22 cellular contexts compared by ENCODE assay signal in genomic region chr10:87757685-87758084, GRCh38.
"Had no signal": no experiment of that assay in that cellular context is flagged by ENCODE, and none has a peak within 500 bp of the region (broad histone marks: within the 10 kb centered on the region; RNA-seq: fewer than 3 reads in every experiment).

No MANE protein-coding gene starts in this region.

- H3K4me1 Mint-ChIP-seq: neural crest cell had no signal

- H3K4me3 ChIP-seq: esophagus squamous epithelium, gastroesophageal sphincter, left lung, lung, sigmoid colon, skin epidermis, stomach, thoracic aorta, transverse colon had no signal

- H3K27me3 ChIP-seq: esophagus squamous epithelium, gastroesophageal sphincter, left lung, sigmoid colon, stomach, transverse colon had no signal

- H3K9me3 Mint-ChIP-seq: naive B cell, neural crest cell had no signal

- H3K4me1 ChIP-seq: gastroesophageal sphincter, sigmoid colon, stomach had no signal

- H3K27ac ChIP-seq: epithelial cell of prostate, esophagus squamous epithelium, gastroesophageal sphincter, left lung, sigmoid colon, skin epidermis, stomach, thoracic aorta, transverse colon had no signal

- H3K4me3 Mint-ChIP-seq: naive B cell, neural crest cell had no signal

- DNase-seq: effector memory CD4-positive, alpha-beta T cell; esophagus squamous epithelium; foreskin fibroblast; glutamatergic neuron; islet precursor cell; left lung; mesendoderm; naive B cell; posterior cingulate gyrus; sigmoid colon; stimulated activated CD4-positive, alpha-beta T cell treated with anti-CD3 and anti-CD28 coated beads, Interleukin-2, amount 100 ng/mL, for 24 hours; stimulated activated CD4-positive, alpha-beta T cell treated with anti-CD3 and anti-CD28 coated beads, Interleukin-4, amount 100 ng/mL, for 4 hours; stimulated activated naive CD4-positive, alpha-beta T cell; stomach; substantia nigra; transverse colon had no signal

- ATAC-seq: gastroesophageal sphincter, left lung had no signal

- H3K36me3 ChIP-seq: thoracic aorta had no signal

- H3K9me3 ChIP-seq: esophagus squamous epithelium, gastroesophageal sphincter, left lung, sigmoid colon, stomach, thoracic aorta, transverse colon had no signal
